In the genomic region with DNA sequence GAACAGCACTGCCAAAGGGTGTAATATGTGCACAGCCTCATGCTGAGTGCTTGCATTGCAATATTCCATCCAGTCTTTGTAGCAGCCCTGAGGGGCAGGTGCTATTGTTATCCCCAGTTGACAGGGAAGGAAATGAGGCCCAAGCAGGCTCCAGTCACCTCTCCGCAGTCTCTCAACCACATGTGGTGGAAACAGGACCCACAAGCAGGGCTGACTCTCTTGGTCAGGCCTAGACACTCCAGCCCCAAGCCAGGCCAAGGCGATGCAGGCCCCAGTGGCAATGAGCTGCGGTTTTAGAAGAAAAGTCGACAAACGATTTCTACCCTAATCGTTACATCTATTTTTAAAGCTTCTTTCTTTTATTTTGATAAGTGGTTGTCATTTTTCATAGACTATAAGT, we compare ENCODE assay signal across 18 cellular contexts. TPM values are rescaled to one million over a fixed set of nuclear protein-coding genes. Genes with fewer than 3 reads are reported as not detected.
DNase-seq lines count a peak whose midpoint lies in the region; ATAC-seq, FAIRE-seq and TF ChIP-seq lines count a peak whose summit lies in the region.
"Had no signal": no experiment of that assay in that cellular context is flagged by ENCODE, and none has a peak within 500 bp of the region (broad histone marks: within the 10 kb centered on the region; RNA-seq: fewer than 3 reads in every experiment).

No MANE protein-coding gene starts in this region.

- BruUV-seq in Caco-2 (replicated peaks; lab: Mats Ljungman, UMichigan) = TSS peak; percentile 85

- CTCF ChIA-PET in Caco-2 (lab: Charles Lee) = interaction anchor here (0.6 to 1.0 kb wide), 3 partner anchors 50 to 98 kb away, joined by 3 to 4 read pairs (median 3); no protein-coding TSS in a partner anchor

- POLR2A ChIA-PET in Caco-2 (lab: Charles Lee) = interaction anchor here (0.5 to 0.9 kb wide), 3 partner anchors 50 to 60 kb away, joined by 3 to 7 read pairs (median 3); partner anchors contain the start of gene GADD45A

- H3K36me3 ChIP-seq in Caco-2 (ENCODE audit: control insufficient read depth, insufficient read depth, low read length) (no peaks in the 10 kb centered on the region), Peyer's patch (no peaks in the 10 kb centered on the region), small intestine (ENCODE audit: control insufficient read depth in 2 of 2, insufficient read depth in 2 of 2, low read length in 2 of 2) (no peaks in the 10 kb centered on the region)
- H3K36me3 ChIP-seq: BE2C had no signal

- no peaks in the 10 kb centered on the region for H3K36me3 Mint-ChIP-seq in Caco-2 (ENCODE audit: insufficient read depth, unreplicated experiment)
- H3K36me3 Mint-ChIP-seq: CD8-positive, alpha-beta T cell had no signal

- no peak for FAIRE-seq in small intestine (lab: Jason Lieb, UNC)

- H3K27ac ChIP-seq in Peyer's patch = peak overlapping the region in 3 of 4 donors; percentile 54 to 91 (median 72)
- H3K27ac ChIP-seq in small intestine (ENCODE audit: low read depth in 1 of 2, low read length in 1 of 2) = peak overlapping the region; percentile 63 to 90

- no peaks in the 10 kb centered on the region for H3K27me3 Mint-ChIP-seq in Caco-2 (ENCODE audit: insufficient read depth, unreplicated experiment)

- ATAC-seq in left lobe of liver (peak; percentile 6), HG03432 (IDR thresholded peaks at IDR 0.05; ENCODE audit: unreplicated experiment) (no peak)
- ATAC-seq: CD8-positive, alpha-beta T cell; HCT116 had no signal

- H3K9me3 Mint-ChIP-seq in Caco-2 (ENCODE audit: unreplicated experiment) = no peaks in the 10 kb centered on the region
- H3K9me3 Mint-ChIP-seq: CD8-positive, alpha-beta T cell had no signal

- WGBS in small intestine, 3 donors = 67 to 84% (median 72%) methylated on average over 6 of the region's 6 CpGs

- TF ChIP-seq CTCF in Caco-2 (IDR thresholded peaks at IDR 0.05; ENCODE audit: insufficient read depth in 1 of 2, low read depth in 1 of 2, low read length in 1 of 2, severe bottlenecking in 1 of 2, unreplicated experiment in 1 of 2) = no peak
- no peak for TF ChIP-seq CTCF in Peyer's patch (IDR thresholded peaks at IDR 0.05)

- no peak for DNase-seq in Caco-2
- DNase-seq in Peyer's patch = no peak
- no peak for DNase-seq in left lobe of liver (ENCODE audit: low spot score)
- no peak for DNase-seq in small intestine
- DNase-seq in NCI-H446 treated with DMSO at 0.1 percent for 48 hours (lab: John Stamatoyannopoulos, UW) = no peak
- DNase-seq in T-helper 2 cell = no peak
- DNase-seq: CD8-positive, alpha-beta T cell; KBM-7; NCI-H1092; NCI-H1694; NCI-H2107; NCI-H226; NCI-H748 treated with DMSO at 0.1 percent for 48 hours; Right ventricle myocardium superior had no signal

- H3K27ac Mint-ChIP-seq in Caco-2 (ENCODE audit: unreplicated experiment) = peak overlapping the region; percentile 90
- H3K27ac Mint-ChIP-seq: CD8-positive, alpha-beta T cell had no signal

- intact Hi-C loops in Caco-2 (cut with micrococcal nuclease; ENCODE audit: unreplicated experiment) = loop anchor here (1.0 to 2.0 kb wide), 2 partner anchors 13 to 50 kb away; no protein-coding TSS in a partner anchor

- peaks cover 34% of the 10 kb centered on the region for H3K4me1 Mint-ChIP-seq in Caco-2 (ENCODE audit: low read depth, unreplicated experiment)

- no peak overlapping the region for H3K4me3 Mint-ChIP-seq in Caco-2 (ENCODE audit: unreplicated experiment)
- H3K4me3 Mint-ChIP-seq: CD8-positive, alpha-beta T cell had no signal

- TF ChIP-seq POLR2A in Peyer's patch (IDR thresholded peaks at IDR 0.05) = no peak

- no peaks in the 10 kb centered on the region for H3K27me3 ChIP-seq in Caco-2 (replicated peaks; ENCODE audit: control insufficient read depth, insufficient read depth, low read length)
- H3K27me3 ChIP-seq in Peyer's patch = no peaks in the 10 kb centered on the region
- no peaks in the 10 kb centered on the region for H3K27me3 ChIP-seq in small intestine (ENCODE audit: control insufficient read depth in 2 of 2, insufficient read depth in 2 of 2, low read length in 2 of 2)
- H3K27me3 ChIP-seq: BE2C had no signal

- peaks cover 63% of the 10 kb centered on the region for H3K4me1 ChIP-seq in Caco-2
- peaks cover 0 to 18% (median 2%) of the 10 kb centered on the region in 4 donors for H3K4me1 ChIP-seq in Peyer's patch
- H3K4me1 ChIP-seq in small intestine (ENCODE audit: control insufficient read depth in 2 of 2, insufficient read depth in 1 of 2, low read depth in 1 of 2, low read length in 1 of 2) = no peaks in the 10 kb centered on the region
- H3K4me1 ChIP-seq: BE2C had no signal

- H3K9me3 ChIP-seq in Caco-2 (no peaks in the 10 kb centered on the region), Peyer's patch (no peaks in the 10 kb centered on the region), small intestine (ENCODE audit: control insufficient read depth, low read depth) (no peaks in the 10 kb centered on the region)
- H3K9me3 ChIP-seq: BE2C, SK-N-SH had no signal

- H3K4me3 ChIP-seq in Caco-2 (ENCODE audit: low read depth, low read length) (no peak overlapping the region), Peyer's patch (no peak overlapping the region), small intestine (ENCODE audit: low read depth in 1 of 2, low read length in 2 of 2) (no peak overlapping the region)

RNA-seq across cellular contexts. Expression of gene GADD45A, which starts 52.6 kb away (rescaled TPM):
- total RNA-seq in Caco-2 (2022) (58.6 and 59.0 TPM in 2 replicates), Peyer's patch (10 to 100 TPM; 22.3 to 73.7 (median 55.1) TPM), left lobe of liver (58.6 TPM)
- polyA plus RNA-seq in small intestine = 10 to 100 TPM; 31.2 to 76.3 (median 64.8) TPM
